ENCODE assay signal across 1 cellular context in the genomic region with DNA sequence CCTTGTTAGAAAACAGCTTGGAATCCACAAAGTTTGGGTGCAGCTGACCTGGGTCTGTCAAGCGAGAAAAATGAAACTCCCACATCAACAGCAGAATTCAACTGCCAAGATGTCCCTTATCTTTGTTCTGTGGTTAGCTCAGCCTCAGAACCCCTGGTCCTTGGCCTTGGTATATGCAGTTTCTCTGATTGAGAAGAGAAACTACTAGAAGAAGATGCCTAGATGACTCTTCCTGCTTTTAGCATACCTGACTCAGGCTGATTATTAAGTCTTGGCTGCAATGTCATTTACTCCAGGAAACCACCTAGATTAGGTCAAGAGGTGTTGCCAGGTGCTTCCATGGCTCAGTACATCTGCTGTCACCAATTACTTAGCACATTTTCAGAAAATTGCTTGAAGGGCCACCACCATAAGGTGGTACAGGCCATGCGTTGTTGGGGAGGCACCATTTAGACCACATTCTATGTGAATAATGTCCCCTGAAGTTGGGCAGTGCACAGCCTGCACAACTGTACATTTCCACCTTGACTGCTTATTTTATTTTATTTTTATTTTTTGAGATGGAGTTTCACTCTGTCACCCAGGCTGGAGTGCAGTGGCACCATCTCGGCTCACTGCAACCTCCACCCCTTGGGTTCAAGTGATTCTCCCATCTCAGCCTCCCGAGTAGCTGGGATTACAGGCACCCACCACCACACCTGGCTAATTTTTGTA.
TF ChIP-seq lines count a peak whose summit lies in the region.

No MANE protein-coding gene starts in this region.

TF ChIP-seq in GM23338, 12 proteins besides CTCF, POLR2A, EP300 and RAD21 (continued from another document):
- TF ChIP-seq, protein P1, sequence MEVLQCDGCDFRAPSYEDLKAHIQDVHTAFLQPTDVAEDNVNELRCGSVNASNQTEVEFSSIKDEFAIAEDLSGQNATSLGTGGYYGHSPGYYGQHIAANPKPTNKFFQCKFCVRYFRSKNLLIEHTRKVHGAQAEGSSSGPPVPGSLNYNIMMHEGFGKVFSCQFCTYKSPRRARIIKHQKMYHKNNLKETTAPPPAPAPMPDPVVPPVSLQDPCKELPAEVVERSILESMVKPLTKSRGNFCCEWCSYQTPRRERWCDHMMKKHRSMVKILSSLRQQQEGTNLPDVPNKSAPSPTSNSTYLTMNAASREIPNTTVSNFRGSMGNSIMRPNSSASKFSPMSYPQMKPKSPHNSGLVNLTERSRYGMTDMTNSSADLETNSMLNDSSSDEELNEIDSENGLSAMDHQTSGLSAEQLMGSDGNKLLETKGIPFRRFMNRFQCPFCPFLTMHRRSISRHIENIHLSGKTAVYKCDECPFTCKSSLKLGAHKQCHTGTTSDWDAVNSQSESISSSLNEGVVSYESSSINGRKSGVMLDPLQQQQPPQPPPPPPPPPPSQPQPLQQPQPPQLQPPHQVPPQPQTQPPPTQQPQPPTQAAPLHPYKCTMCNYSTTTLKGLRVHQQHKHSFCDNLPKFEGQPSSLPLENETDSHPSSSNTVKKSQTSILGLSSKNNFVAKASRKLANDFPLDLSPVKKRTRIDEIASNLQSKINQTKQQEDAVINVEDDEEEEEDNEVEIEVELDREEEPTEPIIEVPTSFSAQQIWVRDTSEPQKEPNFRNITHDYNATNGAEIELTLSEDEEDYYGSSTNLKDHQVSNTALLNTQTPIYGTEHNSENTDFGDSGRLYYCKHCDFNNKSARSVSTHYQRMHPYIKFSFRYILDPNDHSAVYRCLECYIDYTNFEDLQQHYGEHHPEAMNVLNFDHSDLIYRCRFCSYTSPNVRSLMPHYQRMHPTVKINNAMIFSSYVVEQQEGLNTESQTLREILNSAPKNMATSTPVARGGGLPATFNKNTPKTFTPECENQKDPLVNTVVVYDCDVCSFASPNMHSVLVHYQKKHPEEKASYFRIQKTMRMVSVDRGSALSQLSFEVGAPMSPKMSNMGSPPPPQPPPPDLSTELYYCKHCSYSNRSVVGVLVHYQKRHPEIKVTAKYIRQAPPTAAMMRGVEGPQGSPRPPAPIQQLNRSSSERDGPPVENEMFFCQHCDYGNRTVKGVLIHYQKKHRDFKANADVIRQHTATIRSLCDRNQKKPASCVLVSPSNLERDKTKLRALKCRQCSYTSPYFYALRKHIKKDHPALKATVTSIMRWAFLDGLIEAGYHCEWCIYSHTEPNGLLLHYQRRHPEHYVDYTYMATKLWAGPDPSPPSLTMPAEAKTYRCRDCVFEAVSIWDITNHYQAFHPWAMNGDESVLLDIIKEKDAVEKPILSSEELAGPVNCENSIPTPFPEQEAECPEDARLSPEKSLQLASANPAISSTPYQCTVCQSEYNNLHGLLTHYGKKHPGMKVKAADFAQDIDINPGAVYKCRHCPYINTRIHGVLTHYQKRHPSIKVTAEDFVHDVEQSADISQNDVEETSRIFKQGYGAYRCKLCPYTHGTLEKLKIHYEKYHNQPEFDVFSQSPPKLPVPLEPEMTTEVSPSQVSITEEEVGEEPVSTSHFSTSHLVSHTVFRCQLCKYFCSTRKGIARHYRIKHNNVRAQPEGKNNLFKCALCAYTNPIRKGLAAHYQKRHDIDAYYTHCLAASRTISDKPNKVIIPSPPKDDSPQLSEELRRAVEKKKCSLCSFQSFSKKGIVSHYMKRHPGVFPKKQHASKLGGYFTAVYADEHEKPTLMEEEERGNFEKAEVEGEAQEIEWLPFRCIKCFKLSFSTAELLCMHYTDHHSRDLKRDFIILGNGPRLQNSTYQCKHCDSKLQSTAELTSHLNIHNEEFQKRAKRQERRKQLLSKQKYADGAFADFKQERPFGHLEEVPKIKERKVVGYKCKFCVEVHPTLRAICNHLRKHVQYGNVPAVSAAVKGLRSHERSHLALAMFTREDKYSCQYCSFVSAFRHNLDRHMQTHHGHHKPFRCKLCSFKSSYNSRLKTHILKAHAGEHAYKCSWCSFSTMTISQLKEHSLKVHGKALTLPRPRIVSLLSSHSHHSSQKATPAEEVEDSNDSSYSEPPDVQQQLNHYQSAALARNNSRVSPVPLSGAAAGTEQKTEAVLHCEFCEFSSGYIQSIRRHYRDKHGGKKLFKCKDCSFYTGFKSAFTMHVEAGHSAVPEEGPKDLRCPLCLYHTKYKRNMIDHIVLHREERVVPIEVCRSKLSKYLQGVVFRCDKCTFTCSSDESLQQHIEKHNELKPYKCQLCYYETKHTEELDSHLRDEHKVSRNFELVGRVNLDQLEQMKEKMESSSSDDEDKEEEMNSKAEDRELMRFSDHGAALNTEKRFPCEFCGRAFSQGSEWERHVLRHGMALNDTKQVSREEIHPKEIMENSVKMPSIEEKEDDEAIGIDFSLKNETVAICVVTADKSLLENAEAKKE (CRISPR knock-in tag; IDR thresholded peaks at IDR 0.05): no peak
- TF ChIP-seq EZH2phosphoT487 (IDR thresholded peaks at IDR 0.05; ENCODE audit: unreplicated experiment) (no peak), STAT1 (IDR thresholded peaks at IDR 0.05; ENCODE audit: unreplicated experiment) (no peak), ZNF114 (CRISPR knock-in tag; IDR thresholded peaks at IDR 0.05) (no peak), POLR2AphosphoS5 (IDR thresholded peaks at IDR 0.05; ENCODE audit: low read depth) (no peak)
- TF ChIP-seq, protein P2, sequence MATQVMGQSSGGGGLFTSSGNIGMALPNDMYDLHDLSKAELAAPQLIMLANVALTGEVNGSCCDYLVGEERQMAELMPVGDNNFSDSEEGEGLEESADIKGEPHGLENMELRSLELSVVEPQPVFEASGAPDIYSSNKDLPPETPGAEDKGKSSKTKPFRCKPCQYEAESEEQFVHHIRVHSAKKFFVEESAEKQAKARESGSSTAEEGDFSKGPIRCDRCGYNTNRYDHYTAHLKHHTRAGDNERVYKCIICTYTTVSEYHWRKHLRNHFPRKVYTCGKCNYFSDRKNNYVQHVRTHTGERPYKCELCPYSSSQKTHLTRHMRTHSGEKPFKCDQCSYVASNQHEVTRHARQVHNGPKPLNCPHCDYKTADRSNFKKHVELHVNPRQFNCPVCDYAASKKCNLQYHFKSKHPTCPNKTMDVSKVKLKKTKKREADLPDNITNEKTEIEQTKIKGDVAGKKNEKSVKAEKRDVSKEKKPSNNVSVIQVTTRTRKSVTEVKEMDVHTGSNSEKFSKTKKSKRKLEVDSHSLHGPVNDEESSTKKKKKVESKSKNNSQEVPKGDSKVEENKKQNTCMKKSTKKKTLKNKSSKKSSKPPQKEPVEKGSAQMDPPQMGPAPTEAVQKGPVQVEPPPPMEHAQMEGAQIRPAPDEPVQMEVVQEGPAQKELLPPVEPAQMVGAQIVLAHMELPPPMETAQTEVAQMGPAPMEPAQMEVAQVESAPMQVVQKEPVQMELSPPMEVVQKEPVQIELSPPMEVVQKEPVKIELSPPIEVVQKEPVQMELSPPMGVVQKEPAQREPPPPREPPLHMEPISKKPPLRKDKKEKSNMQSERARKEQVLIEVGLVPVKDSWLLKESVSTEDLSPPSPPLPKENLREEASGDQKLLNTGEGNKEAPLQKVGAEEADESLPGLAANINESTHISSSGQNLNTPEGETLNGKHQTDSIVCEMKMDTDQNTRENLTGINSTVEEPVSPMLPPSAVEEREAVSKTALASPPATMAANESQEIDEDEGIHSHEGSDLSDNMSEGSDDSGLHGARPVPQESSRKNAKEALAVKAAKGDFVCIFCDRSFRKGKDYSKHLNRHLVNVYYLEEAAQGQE (IDR thresholded peaks at IDR 0.05; ENCODE audit: unreplicated experiment): no peak
